Comparison of ENCODE assay signal across 24 cellular contexts in the genomic region with DNA sequence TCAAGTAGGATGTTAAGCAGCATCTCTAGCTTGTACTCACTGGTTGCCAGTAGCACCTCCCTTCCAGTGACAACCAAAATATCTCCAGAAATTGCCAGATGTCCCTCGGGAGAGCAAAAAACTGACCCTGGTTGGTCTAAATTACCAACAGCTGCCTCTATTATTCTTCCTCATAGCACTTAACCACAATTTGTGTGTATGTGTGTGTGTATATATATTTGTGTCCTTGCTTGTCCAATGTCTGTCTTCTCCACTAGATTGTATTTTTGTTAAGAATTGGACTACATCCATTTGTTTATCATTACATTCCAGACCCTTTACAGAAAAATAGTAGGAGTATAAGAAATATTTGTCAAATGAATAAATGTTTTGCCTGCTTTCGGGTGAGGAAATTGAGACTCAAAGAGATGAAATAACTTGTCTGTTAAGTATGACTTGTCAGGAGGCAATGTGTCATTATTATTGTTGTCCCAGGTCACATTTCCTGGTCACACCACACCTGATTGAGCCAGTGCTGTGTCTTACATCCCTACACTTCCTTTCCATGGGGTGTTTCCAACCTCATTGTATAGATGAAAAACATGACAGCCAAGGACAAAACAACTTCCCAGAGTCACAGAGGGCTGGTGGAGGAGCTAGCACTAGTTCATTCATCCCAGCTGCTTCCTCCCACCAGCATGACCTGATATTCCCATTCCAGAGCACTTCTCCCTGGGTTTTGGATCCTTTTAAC. TPM values are rescaled to one million over a fixed set of nuclear protein-coding genes. Genes with fewer than 3 reads are reported as not detected.
DNase-seq lines count a peak whose midpoint lies in the region; ATAC-seq and TF ChIP-seq lines count a peak whose summit lies in the region.
"Had no signal": no experiment of that assay in that cellular context is flagged by ENCODE, and none has a peak within 500 bp of the region (broad histone marks: within the 10 kb centered on the region; RNA-seq: fewer than 3 reads in every experiment).

No MANE protein-coding gene starts in this region.

- H3K27ac Mint-ChIP-seq in Calu3 (ENCODE audit: unreplicated experiment) (peak overlapping the region; percentile 9), osteocyte (ENCODE audit: unreplicated experiment) (peak overlapping the region; percentile 71)
- no peak overlapping the region for H3K27ac Mint-ChIP-seq in activated CD4-positive, alpha-beta memory T cell treated with anti-CD3 and anti-CD28 coated beads for 36 hours
- H3K27ac Mint-ChIP-seq: activated naive CD4-positive, alpha-beta T cell treated with anti-CD3 and anti-CD28 coated beads for 36 hours; effector memory CD8-positive, alpha-beta T cell; natural killer cell; stimulated activated naive B cell treated with anti-CD40 and anti-IgM and Interleukin-4, amounts not matched to agents 10 μg/mL and 1 μg/mL and 100 μg/mL, for 72 hours had no signal

- H3K4me3 Mint-ChIP-seq in Calu3 (ENCODE audit: low read depth, unreplicated experiment) (no peak overlapping the region), osteocyte (ENCODE audit: unreplicated experiment) (no peak overlapping the region)
- no peak overlapping the region for H3K4me3 Mint-ChIP-seq in activated CD4-positive, alpha-beta memory T cell treated with anti-CD3 and anti-CD28 coated beads for 36 hours
- H3K4me3 Mint-ChIP-seq: activated naive CD4-positive, alpha-beta T cell treated with anti-CD3 and anti-CD28 coated beads for 36 hours; activated T-cell treated with anti-CD3 and anti-CD28 coated beads, Interleukin-2, amount 50 U/mL, for 4 hours; effector memory CD8-positive, alpha-beta T cell; natural killer cell; stimulated activated naive B cell treated with anti-CD40 and anti-IgM and Interleukin-4, amounts not matched to agents 10 μg/mL and 1 μg/mL and 100 μg/mL, for 72 hours had no signal

- peak; percentile 92 for ATAC-seq in esophagus mucosa
- ATAC-seq in HG02852 (IDR thresholded peaks at IDR 0.05; ENCODE audit: unreplicated experiment) = no peak
- ATAC-seq in stimulated activated naive CD8-positive, alpha-beta T cell treated with anti-CD3 and anti-CD28 coated beads, Interleukin-15, Interleukin-2, amounts not matched to agents 100 U/mL and 50 U/mL, for 24 hours = no peak
- ATAC-seq: activated CD4-positive, CD25-positive, alpha-beta regulatory T cell treated with anti-CD3 and anti-CD28 coated beads, Interleukin-2, amount 50 U/mL, for 24 hours; activated T-cell treated with anti-CD3 and anti-CD28 coated beads, Interleukin-2, amount 50 U/mL, for 4 hours; effector memory CD8-positive, alpha-beta T cell; natural killer cell; pancreas; stimulated activated naive B cell treated with anti-CD40 and anti-IgM and Interleukin-4, amounts not matched to agents 10 μg/mL and 1 μg/mL and 100 μg/mL, for 72 hours had no signal

- DNase-seq in Calu3 = no peak
- DNase-seq in SJSA1 (ENCODE audit: low read depth in 1 of 2, low spot score in 2 of 2) = peak; percentile 61 to 92
- no peak for DNase-seq in osteocyte (ENCODE audit: extremely low spot score, unreplicated experiment)
- no peak for DNase-seq in activated CD4-positive, alpha-beta memory T cell treated with anti-CD3 and anti-CD28 coated beads for 36 hours
- no peak for DNase-seq in SKM-1 (lab: John Stamatoyannopoulos, UW; ENCODE audit: unreplicated experiment)
- DNase-seq in stimulated activated naive CD8-positive, alpha-beta T cell treated with anti-CD3 and anti-CD28 coated beads, Interleukin-15, Interleukin-2, amounts not matched to agents 100 U/mL and 50 U/mL, for 24 hours = no peak
- DNase-seq: activated naive CD4-positive, alpha-beta T cell treated with anti-CD3 and anti-CD28 coated beads for 36 hours; activated T-cell treated with anti-CD3 and anti-CD28 coated beads, Interleukin-2, amount 50 U/mL, for 4 hours; anterior cingulate cortex; effector memory CD8-positive, alpha-beta T cell; foreskin melanocyte; KG1; mesendoderm; natural killer cell; NCI-H446; pancreas; sigmoid colon; stimulated activated naive B cell treated with anti-CD40 and anti-IgM and Interleukin-4, amounts not matched to agents 10 μg/mL and 1 μg/mL and 100 μg/mL, for 72 hours had no signal

- CTCF ChIA-PET in Calu3 (lab: Charles Lee) = interaction anchor here (1.0 to 1.2 kb wide), 2 partner anchors 11 to 102 kb away, joined by 3 read pairs; partner anchors contain the start of gene GRPEL2
- CTCF ChIA-PET in activated CD4-positive, alpha-beta memory T cell treated with anti-CD3 and anti-CD28 coated beads for 36 hours (lab: Charles Lee) = interaction anchor here (1.0 to 3.3 kb wide), 2 partner anchors 20 to 37 kb away, joined by 3 to 10 read pairs; no protein-coding TSS in a partner anchor

- TF ChIP-seq CTCF in Calu3 (IDR thresholded peaks at IDR 0.05; ENCODE audit: unreplicated experiment) = no peak
- no peak for TF ChIP-seq CTCF in osteocyte (IDR thresholded peaks at IDR 0.05)

- peaks cover 29% of the 10 kb centered on the region for H3K4me1 ChIP-seq in SJSA1 (replicated peaks)
- H3K4me1 ChIP-seq: pancreas, sigmoid colon had no signal

- intact Hi-C loops in Calu3 (cut with micrococcal nuclease; ENCODE audit: unreplicated experiment) = no loop called here
- intact Hi-C loops in activated CD4-positive, alpha-beta memory T cell treated with anti-CD3 and anti-CD28 coated beads for 36 hours (cut with micrococcal nuclease) = no loop called here

- peaks cover 29% of the 10 kb centered on the region for H3K36me3 ChIP-seq in SJSA1
- H3K36me3 ChIP-seq: pancreas had no signal

- peak overlapping the region; percentile 71 for H3K27ac ChIP-seq in SJSA1
- H3K27ac ChIP-seq: pancreas, RWPE1, sigmoid colon had no signal

- no peaks in the 10 kb centered on the region for H3K9me3 ChIP-seq in SJSA1 (replicated peaks)
- H3K9me3 ChIP-seq: pancreas, sigmoid colon had no signal

- no TSS peak for BruUV-seq in Calu3 (replicated peaks; lab: Mats Ljungman, UMichigan)

- H3K9me3 Mint-ChIP-seq in Calu3 (ENCODE audit: low read depth, unreplicated experiment) = peaks cover 3% of the 10 kb centered on the region
- no peaks in the 10 kb centered on the region for H3K9me3 Mint-ChIP-seq in osteocyte (ENCODE audit: unreplicated experiment)
- H3K9me3 Mint-ChIP-seq in activated CD4-positive, alpha-beta memory T cell treated with anti-CD3 and anti-CD28 coated beads for 36 hours = no peaks in the 10 kb centered on the region
- H3K9me3 Mint-ChIP-seq: activated naive CD4-positive, alpha-beta T cell treated with anti-CD3 and anti-CD28 coated beads for 36 hours; activated T-cell treated with anti-CD3 and anti-CD28 coated beads, Interleukin-2, amount 50 U/mL, for 4 hours; effector memory CD8-positive, alpha-beta T cell; natural killer cell; stimulated activated naive B cell treated with anti-CD40 and anti-IgM and Interleukin-4, amounts not matched to agents 10 μg/mL and 1 μg/mL and 100 μg/mL, for 72 hours had no signal

- H3K4me3 ChIP-seq in SJSA1 = no peak overlapping the region
- H3K4me3 ChIP-seq: pancreas, sigmoid colon had no signal

- H3K4me1 Mint-ChIP-seq in Calu3 (ENCODE audit: low read depth, unreplicated experiment) (peaks cover 19% of the 10 kb centered on the region), osteocyte (ENCODE audit: unreplicated experiment) (peaks cover 21% of the 10 kb centered on the region)
- H3K4me1 Mint-ChIP-seq in activated CD4-positive, alpha-beta memory T cell treated with anti-CD3 and anti-CD28 coated beads for 36 hours (ENCODE audit: low read depth) = no peaks in the 10 kb centered on the region
- H3K4me1 Mint-ChIP-seq: natural killer cell; stimulated activated naive B cell treated with anti-CD40 and anti-IgM and Interleukin-4, amounts not matched to agents 10 μg/mL and 1 μg/mL and 100 μg/mL, for 72 hours had no signal

- POLR2A ChIA-PET in activated CD4-positive, alpha-beta memory T cell treated with anti-CD3 and anti-CD28 coated beads for 36 hours (lab: Charles Lee) = interaction anchor here (0.6 to 1.3 kb wide), 2 partner anchors 11 to 195 kb away, joined by 3 to 5 read pairs; partner anchors contain the start of gene GRPEL2

- H3K27me3 Mint-ChIP-seq in Calu3 (ENCODE audit: unreplicated experiment) = no peaks in the 10 kb centered on the region
- H3K27me3 Mint-ChIP-seq in osteocyte (ENCODE audit: unreplicated experiment) = no peaks in the 10 kb centered on the region
- no peaks in the 10 kb centered on the region for H3K27me3 Mint-ChIP-seq in activated CD4-positive, alpha-beta memory T cell treated with anti-CD3 and anti-CD28 coated beads for 36 hours

- no peaks in the 10 kb centered on the region for H3K27me3 ChIP-seq in SJSA1 (replicated peaks)
- H3K27me3 ChIP-seq: pancreas, sigmoid colon had no signal

- H3K36me3 Mint-ChIP-seq in Calu3 (ENCODE audit: insufficient read depth, unreplicated experiment) (no peaks in the 10 kb centered on the region), osteocyte (ENCODE audit: unreplicated experiment) (peaks cover 3% of the 10 kb centered on the region)
- H3K36me3 Mint-ChIP-seq in activated CD4-positive, alpha-beta memory T cell treated with anti-CD3 and anti-CD28 coated beads for 36 hours = no peaks in the 10 kb centered on the region
- H3K36me3 Mint-ChIP-seq: natural killer cell; stimulated activated naive B cell treated with anti-CD40 and anti-IgM and Interleukin-4, amounts not matched to agents 10 μg/mL and 1 μg/mL and 100 μg/mL, for 72 hours had no signal

RNA-seq across cellular contexts. Expression of gene GRPEL2, which starts 11.4 kb away (rescaled TPM):
- total RNA-seq in Calu3 (2022) (28.2 and 31.0 TPM in 2 replicates), esophagus mucosa (49.6 TPM), osteocyte (25.2 and 25.6 TPM in 2 replicates)
- 29.6 and 35.0 TPM in 2 replicates for total RNA-seq in SJSA1 (2014; rRNA removed; shearing (Covaris generic))
- total RNA-seq in activated CD4-positive, alpha-beta memory T cell treated with anti-CD3 and anti-CD28 coated beads for 36 hours = 10 to 100 TPM; 32.9 to 37.2 TPM

RNA-seq across cellular contexts. Expression of gene PCYOX1L, which starts 24.0 kb away (rescaled TPM):
- total RNA-seq in Calu3 (2022) (29.2 and 29.9 TPM in 2 replicates), esophagus mucosa (6.5 TPM), osteocyte (7.7 TPM in 2 replicates)
- total RNA-seq in SJSA1 (2014; rRNA removed; shearing (Covaris generic)) = 23.7 and 26.4 TPM in 2 replicates
- total RNA-seq in activated CD4-positive, alpha-beta memory T cell treated with anti-CD3 and anti-CD28 coated beads for 36 hours = 10 to 100 TPM; 21.8 to 24.0 TPM

RNA-seq across cellular contexts. Expression of gene IL17B, which starts 45.2 kb away (rescaled TPM):
- total RNA-seq in Calu3 (2022) = not detected in 2 replicates
- 1.00 TPM in 1 of 2 replicates, not detected in the other for total RNA-seq in SJSA1 (2014; rRNA removed; shearing (Covaris generic))
- total RNA-seq in esophagus mucosa = 0.28 TPM
- total RNA-seq in osteocyte = not detected in 2 replicates
- total RNA-seq in activated CD4-positive, alpha-beta memory T cell treated with anti-CD3 and anti-CD28 coated beads for 36 hours = not detected
- total RNA-seq: activated naive CD4-positive, alpha-beta T cell treated with anti-CD3 and anti-CD28 coated beads for 36 hours; activated T-cell treated with anti-CD3 and anti-CD28 coated beads, Interleukin-2, amount 50 U/mL, for 4 hours; Daoy; H1; natural killer cell; pancreas had no signal

Comparison
In these comparisons a context has a peak if more than half of its experiments do, and no peak if none do; other contexts are left out.
1. DNase-seq: peak in SJSA1 (2 of 2); none in Calu3 (single experiment), osteocyte (single experiment), activated CD4-positive, alpha-beta memory T cell treated with anti-CD3 and anti-CD28 coated beads for 36 hours (single experiment), SKM-1 (single experiment) and stimulated activated naive CD8-positive, alpha-beta T cell treated with anti-CD3 and anti-CD28 coated beads, Interleukin-15, Interleukin-2, amounts not matched to agents 100 U/mL and 50 U/mL, for 24 hours (single experiment).